Comparison of ENCODE assay signal across 20 cellular contexts in the genomic region with DNA sequence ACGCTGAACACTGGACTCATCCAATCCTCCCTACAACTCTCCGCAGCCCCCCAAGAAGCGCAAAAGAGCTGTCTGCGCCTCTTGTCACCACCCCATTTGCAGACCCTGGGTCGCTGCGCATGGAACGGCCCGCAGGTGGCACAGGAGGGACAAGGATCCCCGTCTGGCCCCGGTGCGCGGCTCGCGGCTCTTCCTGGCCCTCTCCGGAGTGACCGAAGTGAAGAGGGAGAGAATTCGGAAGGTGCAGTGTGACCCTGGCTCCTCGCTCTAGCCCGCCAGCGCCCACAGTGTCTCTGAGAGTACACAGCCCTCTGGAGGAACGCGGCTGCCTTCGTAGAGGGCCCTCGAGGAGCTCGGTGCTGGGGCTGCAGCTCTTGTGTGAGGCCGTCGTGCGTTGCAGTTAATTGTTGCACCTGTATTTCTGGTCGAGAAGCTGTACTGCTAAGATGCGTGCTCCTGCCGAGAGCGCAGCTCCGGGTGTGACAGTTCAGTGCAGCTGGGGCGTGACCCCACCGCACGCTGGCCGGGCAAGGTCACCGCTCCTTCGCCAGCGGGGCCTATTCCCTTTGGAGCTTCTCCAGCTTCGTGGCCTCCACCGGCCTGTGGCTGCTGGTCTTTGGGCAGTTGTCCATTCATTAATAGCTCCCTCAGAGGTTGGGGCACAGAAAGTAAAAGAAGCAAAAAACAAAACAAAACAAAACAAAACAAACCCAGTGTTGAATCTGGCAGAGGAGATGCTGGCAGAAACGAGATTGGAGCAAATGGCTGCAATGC.
DNase-seq lines count a peak whose midpoint lies in the region; ATAC-seq, FAIRE-seq and TF ChIP-seq lines count a peak whose summit lies in the region.
"Had no signal": no experiment of that assay in that cellular context is flagged by ENCODE, and none has a peak within 500 bp of the region (broad histone marks: within the 10 kb centered on the region; RNA-seq: fewer than 3 reads in every experiment).

No MANE protein-coding gene starts in this region.

- FAIRE-seq in astrocyte (lab: Jason Lieb, UNC): no peak
- FAIRE-seq: keratinocyte, pancreas, small intestine had no signal

- H3K27ac Mint-ChIP-seq in astrocyte (ENCODE audit: unreplicated experiment): no peak overlapping the region

- H3K79me2 ChIP-seq in astrocyte (ENCODE audit: insufficient read depth, low read length): no peaks in the 10 kb centered on the region

- peak overlapping the region; percentile 21 for H2AFZ ChIP-seq in astrocyte (ENCODE audit: low read depth, low read length)

- H3K4me1 Mint-ChIP-seq in astrocyte (ENCODE audit: low read depth, unreplicated experiment): peaks cover 9% of the 10 kb centered on the region

- H3K4me1 ChIP-seq in astrocyte (ENCODE audit: insufficient read depth, low read length): peaks cover 5% of the 10 kb centered on the region
- H3K4me1 ChIP-seq: BLaER1, pancreas, tibial nerve had no signal

- H3K36me3 Mint-ChIP-seq in astrocyte (ENCODE audit: low read depth, unreplicated experiment): no peaks in the 10 kb centered on the region

- no peaks in the 10 kb centered on the region for H3K9me3 Mint-ChIP-seq in astrocyte (ENCODE audit: unreplicated experiment)

- DNase-seq in DMS53 (lab: John Stamatoyannopoulos, UW) (peak; percentile 63), DMS53 treated with DMSO at 0.1 percent for 48 hours (lab: John Stamatoyannopoulos, UW; ENCODE audit: unreplicated experiment) (no peak), astrocyte (ENCODE audit: low read depth) (no peak), kidney tubule cell (ENCODE audit: low spot score) (peak; percentile 6), retinal pigment epithelial cell (ENCODE audit: low read depth) (no peak), mucosa of gallbladder (ENCODE audit: low spot score) (no peak), GDM1 (lab: John Stamatoyannopoulos, UW) (no peak)
- DNase-seq: DMS153, NCI-H1092, NCI-H345, SIG-M5, small intestine had no signal

- no peaks in the 10 kb centered on the region for H3K9me3 ChIP-seq in astrocyte (ENCODE audit: insufficient read depth, low read depth, low read length)
- H3K9me3 ChIP-seq: BLaER1, pancreas, tibial nerve had no signal

- no peaks in the 10 kb centered on the region for H4K20me1 ChIP-seq in astrocyte (ENCODE audit: insufficient read depth, low read length)
- H4K20me1 ChIP-seq: BLaER1 had no signal

- ATAC-seq in GM21529 (IDR thresholded peaks at IDR 0.05; ENCODE audit: unreplicated experiment): no peak

- H3K36me3 ChIP-seq in astrocyte (ENCODE audit: insufficient read depth, low read length): no peaks in the 10 kb centered on the region
- H3K36me3 ChIP-seq: BLaER1, pancreas, tibial nerve had no signal

- H3K9ac ChIP-seq in astrocyte (ENCODE audit: low read length): no peak overlapping the region
- H3K9ac ChIP-seq: BLaER1, KMS-11 had no signal

- H3K4me3 Mint-ChIP-seq in astrocyte (ENCODE audit: unreplicated experiment): no peak overlapping the region

- H3K4me2 ChIP-seq in astrocyte (ENCODE audit: low read length): peak overlapping the region; percentile 31
- H3K4me2 ChIP-seq: BLaER1, KMS-11 had no signal

- H3K4me3 ChIP-seq in astrocyte (ENCODE audit: insufficient read depth, low read depth, low read length) (no peak overlapping the region), retinal pigment epithelial cell (ENCODE audit: low read length) (no peak overlapping the region)
- H3K4me3 ChIP-seq: BLaER1, pancreas, tibial nerve had no signal

- H3K27me3 Mint-ChIP-seq in astrocyte (ENCODE audit: low read depth, unreplicated experiment): peaks cover 3% of the 10 kb centered on the region

- H3K27ac ChIP-seq in astrocyte (ENCODE audit: low read depth, low read length): no peak overlapping the region
- H3K27ac ChIP-seq: 22Rv1, BLaER1, HL-60, KMS-11, pancreas, tibial nerve had no signal

- H3K27me3 ChIP-seq in astrocyte (ENCODE audit: insufficient read depth, low read length): peaks cover 6% of the 10 kb centered on the region
- H3K27me3 ChIP-seq: BLaER1, pancreas, tibial nerve had no signal

- TF ChIP-seq CTCF in astrocyte (IDR thresholded peaks at IDR 0.05; ENCODE audit: insufficient read depth, low read depth, low read length): no peak
- peak; percentile 9 for TF ChIP-seq CTCF in retinal pigment epithelial cell (conservative IDR thresholded peaks at IDR 0.05; ENCODE audit: low read depth, low read length)

Comparison
In these comparisons a context has a peak if more than half of its experiments do, and no peak if none do; other contexts are left out.
1. DNase-seq: peak in DMS53 (single experiment) and kidney tubule cell (single experiment); none in DMS53 treated with DMSO at 0.1 percent for 48 hours (single experiment), astrocyte (single experiment), retinal pigment epithelial cell (single experiment), mucosa of gallbladder (single experiment) and GDM1 (single experiment).